Comparison of ENCODE assay signal across 38 cellular contexts in the genomic region with DNA sequence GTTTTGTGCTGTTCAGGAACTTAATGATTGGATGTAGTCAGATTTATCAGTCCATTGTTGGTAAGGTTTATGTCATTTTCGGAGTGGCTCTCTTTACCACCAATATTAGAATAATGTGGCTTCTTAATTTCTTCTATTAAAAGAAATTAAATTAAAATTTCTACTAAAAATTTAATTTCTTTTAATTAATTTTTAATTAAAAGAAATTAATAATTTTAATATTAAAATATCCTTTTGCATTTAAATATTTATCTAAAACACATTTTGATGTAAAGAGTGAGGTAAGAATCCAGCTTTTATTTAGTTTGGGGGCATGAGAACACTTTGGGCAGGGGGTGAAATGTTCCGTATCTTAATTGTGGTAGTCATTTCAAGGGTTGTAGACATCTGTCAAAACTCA. TPM values are rescaled to one million over a fixed set of nuclear protein-coding genes. Genes with fewer than 3 reads are reported as not detected.
"Had no signal": no experiment of that assay in that cellular context is flagged by ENCODE, and none has a peak within 500 bp of the region (broad histone marks: within the 10 kb centered on the region; RNA-seq: fewer than 3 reads in every experiment).

No MANE protein-coding gene starts in this region.

- DNase-seq: activated CD4-positive, alpha-beta memory T cell treated with anti-CD3 and anti-CD28 coated beads for 36 hours; activated CD4-positive, alpha-beta T cell treated with anti-CD3 and anti-CD28 coated beads for 1 hour; activated CD4-positive, alpha-beta T cell treated with anti-CD3 and anti-CD28 coated beads for 4 hours; activated CD4-positive, alpha-beta T cell treated with anti-CD3 and anti-CD28 coated beads, Interleukin-2, amount 10 ng/mL, durations not matched to agents 24 days and 14 days; activated CD4-positive, alpha-beta T cell treated with anti-CD3 and anti-CD28 coated beads, Interleukin-2, amount 50 U/mL, for 1 hour; activated CD4-positive, alpha-beta T cell treated with anti-CD3 and anti-CD28 coated beads, Interleukin-2, amount 50 U/mL, for 4 hours; activated CD4-positive, CD25-positive, alpha-beta regulatory T cell; activated CD8-positive, alpha-beta memory T cell treated with anti-CD3 and anti-CD28 coated beads, Interleukin-2, amount 50 U/mL, for 4 hours; activated CD8-positive, alpha-beta T cell treated with anti-CD3 and anti-CD28 coated beads for 36 hours; activated effector memory CD4-positive, alpha-beta T cell treated with anti-CD3 and anti-CD28 coated beads, Interleukin-2, amount 50 U/mL, for 16 hours; activated gamma-delta T cell treated with Interleukin-2 at 50 U/mL for 16 hours; activated naive CD4-positive, alpha-beta T cell; activated naive CD4-positive, alpha-beta T cell treated with anti-CD3 and anti-CD28 coated beads for 36 hours; activated naive CD4-positive, alpha-beta T cell treated with anti-CD3 and anti-CD28 coated beads, Interleukin-2, amount 50 U/mL, for 16 hours; activated naive CD8-positive, alpha-beta T cell treated with anti-CD3 and anti-CD28 coated beads for 36 hours; activated T-cell treated with anti-CD3 and anti-CD28 coated beads for 4 hours; activated T-cell treated with anti-CD3 and anti-CD28 coated beads, Interleukin-2, amount 50 U/mL, for 1 hour; activated T-cell treated with anti-CD3 and anti-CD28 coated beads, Interleukin-2, amount 50 U/mL, for 4 hours; activated T-cell treated with anti-CD3 and anti-CD28 coated beads, Interleukin-2, amount 50 U/mL, for 72 hours; adrenal gland; amniotic stem cell; aorta; body of pancreas; brain microvascular endothelial cell; central memory CD4-positive, alpha-beta T cell; T-helper 1 cell; T-helper 2 cell; T-helper 9 cell had no signal

- FAIRE-seq: astrocyte had no signal

- H3K4me1 ChIP-seq: adrenal gland, body of pancreas, breast epithelium had no signal

- H3K4me3 Mint-ChIP-seq: activated CD4-positive, alpha-beta memory T cell treated with anti-CD3 and anti-CD28 coated beads for 36 hours; activated CD4-positive, alpha-beta T cell treated with anti-CD3 and anti-CD28 coated beads, Interleukin-2, amount 10 ng/mL, durations not matched to agents 24 days and 14 days; activated CD8-positive, alpha-beta T cell treated with anti-CD3 and anti-CD28 coated beads for 36 hours; activated naive CD4-positive, alpha-beta T cell treated with anti-CD3 and anti-CD28 coated beads for 36 hours; activated naive CD8-positive, alpha-beta T cell treated with anti-CD3 and anti-CD28 coated beads for 36 hours; activated T-cell treated with anti-CD3 and anti-CD28 coated beads, Interleukin-2, amount 50 U/mL, for 4 hours; activated T-cell treated with anti-CD3 and anti-CD28 coated beads, Interleukin-2, amount 50 U/mL, for 72 hours; activated T-helper 1 cell treated with anti-CD3 and anti-CD28 coated beads, Interleukin-12 subunit alpha, Interleukin-12 subunit beta, Interleukin-2, Interleukin-4 antibody, amounts not matched to agents 30 ng/mL and 10 ng/mL and 1 ng/mL, durations not matched to agents 14 hours and 24 hours and 36 hours; activated T-helper 17 cell treated with anti-CD3 and anti-CD28 coated beads, Interleukin-2, amount 50 U/mL, for 72 hours; T-helper 1 cell treated with Interleukin-12 subunit alpha and Interleukin-12 subunit beta and Interleukin-4 antibody, amounts not matched to agents 30 μg/mL and 1 μg/mL, for 36 hours; T-helper 2 cell treated with Interferon-gamma antibody and Interleukin-4, amounts not matched to agents 5 μg/mL and 100 μg/mL, for 36 hours had no signal

- H3K27ac ChIP-seq: adrenal gland, body of pancreas, brain microvascular endothelial cell, breast epithelium, VCaP had no signal

- H3K9me3 ChIP-seq: adrenal gland, body of pancreas, breast epithelium had no signal

- ATAC-seq: activated CD4-positive, CD25-positive, alpha-beta regulatory T cell treated with anti-CD3 and anti-CD28 coated beads, Interleukin-2, amount 50 U/mL, for 24 hours; activated CD8-positive, alpha-beta T cell treated with anti-CD3 and anti-CD28 coated beads for 36 hours; activated naive CD4-positive, alpha-beta T cell treated with anti-CD3 and anti-CD28 coated beads, Interleukin-2, amount 50 U/mL, for 72 hours; activated T-cell treated with anti-CD3 and anti-CD28 coated beads, Interleukin-2, amount 50 U/mL, for 4 hours; activated T-cell treated with anti-CD3 and anti-CD28 coated beads, Interleukin-2, amount 50 U/mL, for 72 hours; activated T-helper 17 cell treated with anti-CD3 and anti-CD28 coated beads, Interleukin-2, amount 50 U/mL, for 72 hours; body of pancreas had no signal

- H3K36me3 Mint-ChIP-seq: activated CD4-positive, alpha-beta memory T cell treated with anti-CD3 and anti-CD28 coated beads for 36 hours; activated naive CD4-positive, alpha-beta T cell treated with anti-CD3 and anti-CD28 coated beads, Interleukin-2, amount 50 U/mL, for 72 hours; activated naive CD8-positive, alpha-beta T cell treated with anti-CD3 and anti-CD28 coated beads for 36 hours had no signal

- H3K27me3 Mint-ChIP-seq: activated CD4-positive, alpha-beta memory T cell treated with anti-CD3 and anti-CD28 coated beads for 36 hours; activated T-helper 17 cell treated with anti-CD3 and anti-CD28 coated beads, Interleukin-2, amount 50 U/mL, for 72 hours had no signal

- H3K27ac Mint-ChIP-seq: activated CD4-positive, alpha-beta memory T cell treated with anti-CD3 and anti-CD28 coated beads for 36 hours; activated CD4-positive, alpha-beta T cell treated with anti-CD3 and anti-CD28 coated beads, Interleukin-2, amount 10 ng/mL, durations not matched to agents 24 days and 14 days; activated CD8-positive, alpha-beta T cell treated with anti-CD3 and anti-CD28 coated beads for 36 hours; activated naive CD4-positive, alpha-beta T cell treated with anti-CD3 and anti-CD28 coated beads for 36 hours; activated naive CD4-positive, alpha-beta T cell treated with anti-CD3 and anti-CD28 coated beads, Interleukin-2, amount 50 U/mL, for 72 hours; activated naive CD8-positive, alpha-beta T cell treated with anti-CD3 and anti-CD28 coated beads for 36 hours; activated T-cell treated with anti-CD3 and anti-CD28 coated beads, Interleukin-2, amount 50 U/mL, for 72 hours; activated T-helper 1 cell treated with anti-CD3 and anti-CD28 coated beads, Interleukin-12 subunit alpha, Interleukin-12 subunit beta, Interleukin-2, Interleukin-4 antibody, amounts not matched to agents 30 ng/mL and 10 ng/mL and 1 ng/mL, durations not matched to agents 14 hours and 24 hours and 36 hours; activated T-helper 17 cell treated with anti-CD3 and anti-CD28 coated beads, Interleukin-2, amount 50 U/mL, for 72 hours; T-helper 1 cell treated with Interleukin-12 subunit alpha and Interleukin-12 subunit beta and Interleukin-4 antibody, amounts not matched to agents 30 μg/mL and 1 μg/mL, for 36 hours; T-helper 2 cell treated with Interferon-gamma antibody and Interleukin-4, amounts not matched to agents 5 μg/mL and 100 μg/mL, for 36 hours had no signal

- H3K4me1 Mint-ChIP-seq: activated CD4-positive, alpha-beta T cell treated with anti-CD3 and anti-CD28 coated beads, Interleukin-2, amount 10 ng/mL, durations not matched to agents 24 days and 14 days; activated naive CD8-positive, alpha-beta T cell treated with anti-CD3 and anti-CD28 coated beads for 36 hours; activated T-helper 17 cell treated with anti-CD3 and anti-CD28 coated beads, Interleukin-2, amount 50 U/mL, for 72 hours had no signal

- H3K9me3 Mint-ChIP-seq: activated CD4-positive, alpha-beta memory T cell treated with anti-CD3 and anti-CD28 coated beads for 36 hours; activated CD4-positive, alpha-beta T cell treated with anti-CD3 and anti-CD28 coated beads, Interleukin-2, amount 10 ng/mL, durations not matched to agents 24 days and 14 days; activated CD8-positive, alpha-beta T cell treated with anti-CD3 and anti-CD28 coated beads for 36 hours; activated naive CD4-positive, alpha-beta T cell treated with anti-CD3 and anti-CD28 coated beads for 36 hours; activated naive CD4-positive, alpha-beta T cell treated with anti-CD3 and anti-CD28 coated beads, Interleukin-2, amount 50 U/mL, for 72 hours; activated naive CD8-positive, alpha-beta T cell treated with anti-CD3 and anti-CD28 coated beads for 36 hours; activated T-cell treated with anti-CD3 and anti-CD28 coated beads, Interleukin-2, amount 50 U/mL, for 4 hours; activated T-cell treated with anti-CD3 and anti-CD28 coated beads, Interleukin-2, amount 50 U/mL, for 72 hours; activated T-helper 1 cell treated with anti-CD3 and anti-CD28 coated beads, Interleukin-12 subunit alpha, Interleukin-12 subunit beta, Interleukin-2, Interleukin-4 antibody, amounts not matched to agents 30 ng/mL and 10 ng/mL and 1 ng/mL, durations not matched to agents 14 hours and 24 hours and 36 hours; activated T-helper 17 cell treated with anti-CD3 and anti-CD28 coated beads, Interleukin-2, amount 50 U/mL, for 72 hours; T-helper 1 cell treated with Interleukin-12 subunit alpha and Interleukin-12 subunit beta and Interleukin-4 antibody, amounts not matched to agents 30 μg/mL and 1 μg/mL, for 36 hours; T-helper 2 cell treated with Interferon-gamma antibody and Interleukin-4, amounts not matched to agents 5 μg/mL and 100 μg/mL, for 36 hours had no signal

- H3K36me3 ChIP-seq: adrenal gland, brain microvascular endothelial cell, breast epithelium had no signal

- H3K4me3 ChIP-seq: adrenal gland, body of pancreas, breast epithelium had no signal

RNA-seq across cellular contexts. Expression of gene CCDC110, which starts 30.1 kb away (rescaled TPM):
- total RNA-seq: activated CD4-positive, alpha-beta T cell treated with anti-CD3 and anti-CD28 coated beads, Interleukin-2, amount 10 ng/mL, durations not matched to agents 24 days and 14 days; activated CD8-positive, alpha-beta memory T cell treated with anti-CD3 and anti-CD28 coated beads for 36 hours; activated T-cell treated with anti-CD3 and anti-CD28 coated beads, Interleukin-2, amount 50 U/mL, for 4 hours; activated T-helper 1 cell treated with anti-CD3 and anti-CD28 coated beads, Interleukin-12 subunit alpha, Interleukin-12 subunit beta, Interleukin-2, Interleukin-4 antibody, amounts not matched to agents 30 ng/mL and 10 ng/mL and 1 ng/mL, durations not matched to agents 14 hours and 24 hours and 36 hours had no signal
